Comparison of ENCODE assay signal across 15 cellular contexts in the genomic region with DNA sequence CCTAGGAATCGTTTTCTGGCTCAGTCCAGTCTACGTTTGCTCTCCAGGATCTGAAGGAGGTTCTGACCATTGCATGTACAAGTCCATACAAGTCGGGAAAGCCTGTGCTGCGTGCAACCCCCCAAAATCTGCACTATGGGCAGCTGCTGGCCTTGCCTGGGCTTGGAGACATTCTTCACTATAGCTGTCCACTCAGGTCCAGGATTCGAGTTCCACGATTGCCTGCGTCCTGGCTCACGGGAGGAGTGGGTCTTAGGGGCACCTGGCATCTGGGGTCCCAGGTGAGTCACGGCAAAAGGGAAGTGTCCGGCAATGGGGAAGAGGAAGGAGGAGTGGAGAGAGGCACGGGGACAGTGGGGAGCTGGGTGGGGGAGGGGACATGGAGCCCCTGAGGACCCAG.
A peak's percentile ranks its signal among the peaks of the same experiment; 100 is the strongest.
DNase-seq lines count a peak whose midpoint lies in the region; ATAC-seq, FAIRE-seq and TF ChIP-seq lines count a peak whose summit lies in the region.
"Had no signal": no experiment of that assay in that cellular context is flagged by ENCODE, and none has a peak within 500 bp of the region (broad histone marks: within the 10 kb centered on the region; RNA-seq: fewer than 3 reads in every experiment).

No MANE protein-coding gene starts in this region.

- H3K4ac ChIP-seq in H1 (replicated peaks; ENCODE audit: insufficient read length, low read depth, low read length): peak overlapping the region; percentile 53

- no peak overlapping the region for H2BK20ac ChIP-seq in H1 (ENCODE audit: low read length)

- TF ChIP-seq CTCF in H1 (IDR thresholded peaks at IDR 0.05; ENCODE audit: control extremely low read depth in 1 of 3, insufficient read depth in 1 of 3, low read depth in 1 of 3, low read length in 3 of 3) (no peak), osteocyte (IDR thresholded peaks at IDR 0.05) (no peak), Calu3 (IDR thresholded peaks at IDR 0.05; ENCODE audit: unreplicated experiment) (no peak)

- no peak overlapping the region for H3K56ac ChIP-seq in H1 (replicated peaks; ENCODE audit: insufficient read length, low read depth, low read length)

- DNase-seq in activated CD4-positive, CD25-positive, alpha-beta regulatory T cell treated with anti-CD3 and anti-CD28 coated beads, Interleukin-2, amount 50 U/mL, for 72 hours: peak; percentile 17
- no peak for DNase-seq in activated CD4-positive, CD25-positive, alpha-beta regulatory T cell (lab: John Stamatoyannopoulos, UW)
- DNase-seq in H1 (ENCODE audit: low read depth in 1 of 2, low spot score in 2 of 2): no peak
- DNase-seq in osteocyte (ENCODE audit: extremely low spot score, unreplicated experiment): peak; percentile 73
- DNase-seq in stimulated activated naive CD8-positive, alpha-beta T cell treated with anti-CD3 and anti-CD28 coated beads, Interleukin-15, Interleukin-2, amounts not matched to agents 100 U/mL and 50 U/mL, for 24 hours: no peak
- no peak for DNase-seq in Calu3
- DNase-seq: CD4-positive, alpha-beta T cell; DMS79; H9; IMR-90 had no signal

- no peak overlapping the region for H3K4me3 ChIP-seq in H1 (ENCODE audit: extremely low read depth in 1 of 4, insufficient read depth in 2 of 4, low read depth in 3 of 4, low read length in 4 of 4)
- H3K4me3 ChIP-seq: GM12878, GM23338 had no signal

- no peak overlapping the region for H3K14ac ChIP-seq in H1 (ENCODE audit: insufficient read length)

- 91% methylated on average over 11 of the region's 11 CpGs; no CpG with 5 or more reads in 1 of the 2 experiments for WGBS in H1 (ENCODE audit: extremely low coverage in 1 of 2, insufficient coverage in 1 of 2, insufficient read length in 1 of 2, insufficient replicate concordance in 2 of 2, low coverage in 1 of 2, low lambda C conversion rate in 2 of 2, missing lambda C conversion rate in 1 of 2), 2 experiments

- H3K23me2 ChIP-seq in H1 (ENCODE audit: low read depth, low read length): peaks cover 6% of the 10 kb centered on the region; the same call in 1 of the 2 replicates

- H3K4me1 Mint-ChIP-seq in osteocyte (ENCODE audit: unreplicated experiment): no peaks in the 10 kb centered on the region
- no peaks in the 10 kb centered on the region for H3K4me1 Mint-ChIP-seq in Calu3 (ENCODE audit: low read depth, unreplicated experiment)

- POLR2A ChIA-PET in H1 (lab: Charles Lee; ENCODE audit: partially characterized antibody): no interaction called here

- H3K27ac Mint-ChIP-seq in osteocyte (ENCODE audit: unreplicated experiment): no peak overlapping the region
- no peak overlapping the region for H3K27ac Mint-ChIP-seq in Calu3 (ENCODE audit: unreplicated experiment)
- H3K27ac Mint-ChIP-seq: CD4-positive, alpha-beta T cell; GM23338; H9 had no signal

- H3K9me3 ChIP-seq in H1 (ENCODE audit: insufficient read depth in 2 of 2, low read depth in 1 of 2, low read length in 1 of 2): no peaks in the 10 kb centered on the region

- TF ChIP-seq EP300 in H1 (IDR thresholded peaks at IDR 0.05; ENCODE audit: borderline replicate concordance in 1 of 2, low read depth in 2 of 2, low read length in 2 of 2): no peak

- H3K36me3 Mint-ChIP-seq in osteocyte (ENCODE audit: unreplicated experiment) (no peaks in the 10 kb centered on the region), Calu3 (ENCODE audit: insufficient read depth, unreplicated experiment) (peaks cover 6% of the 10 kb centered on the region)

- no peak overlapping the region for H3K18ac ChIP-seq in H1 (ENCODE audit: extremely low read depth, low read length)

- no peak overlapping the region for H3K23ac ChIP-seq in H1 (ENCODE audit: insufficient read length)

- H2AK5ac ChIP-seq in H1 (ENCODE audit: low read depth, low read length): no peak overlapping the region

- no peak overlapping the region for H2BK5ac ChIP-seq in H1 (ENCODE audit: low read depth, low read length)

- H3K27me3 Mint-ChIP-seq in osteocyte (ENCODE audit: unreplicated experiment) (peaks cover 11% of the 10 kb centered on the region), Calu3 (ENCODE audit: unreplicated experiment) (no peaks in the 10 kb centered on the region)

- H3K9me3 Mint-ChIP-seq in osteocyte (ENCODE audit: unreplicated experiment): no peaks in the 10 kb centered on the region
- H3K9me3 Mint-ChIP-seq in Calu3 (ENCODE audit: low read depth, unreplicated experiment): peaks cover 20% of the 10 kb centered on the region
- H3K9me3 Mint-ChIP-seq: CD4-positive, alpha-beta T cell had no signal

- TF ChIP-seq POLR2A in H1 (IDR thresholded peaks at IDR 0.05; ENCODE audit: control extremely low read depth in 1 of 2, low read depth in 2 of 2, low read length in 2 of 2): no peak

- no peaks in the 10 kb centered on the region for H3K36me3 ChIP-seq in H1 (ENCODE audit: control insufficient read depth in 2 of 4, insufficient read depth in 4 of 4, low read length in 3 of 4)

- H3K4me3 Mint-ChIP-seq in osteocyte (ENCODE audit: unreplicated experiment): no peak overlapping the region
- no peak overlapping the region for H3K4me3 Mint-ChIP-seq in Calu3 (ENCODE audit: low read depth, unreplicated experiment)
- H3K4me3 Mint-ChIP-seq: CD4-positive, alpha-beta T cell; GM23338 had no signal

- H3K9ac ChIP-seq in H1 (replicated peaks in 1 of 4; ENCODE audit: extremely low read depth in 1 of 4, low read depth in 3 of 4, low read length in 3 of 4): no peak overlapping the region

- no peak overlapping the region for H2BK120ac ChIP-seq in H1 (replicated peaks; ENCODE audit: low read depth, low read length)

- peaks cover 3 to 19% (median 14%) of the 10 kb centered on the region in 4 experiments for H3K4me1 ChIP-seq in H1 (replicated peaks in 1 of 4; ENCODE audit: control insufficient read depth in 3 of 4, insufficient read depth in 4 of 4, low read length in 3 of 4)

- no peak for TF ChIP-seq RAD21 in H1 (IDR thresholded peaks at IDR 0.05 in 1 of 2, conservative IDR thresholded peaks at IDR 0.05 in 1 of 2; ENCODE audit: low read depth in 2 of 2, low read length in 2 of 2)

- no peak overlapping the region for H3K27ac ChIP-seq in H1 (ENCODE audit: low read depth, low read length)
- H3K27ac ChIP-seq: 22Rv1 had no signal

- H4K8ac ChIP-seq in H1 (ENCODE audit: extremely low read depth, insufficient read depth, low read length): no peak overlapping the region

- no peak overlapping the region for H3K4me2 ChIP-seq in H1 (ENCODE audit: insufficient read depth in 1 of 2, low read depth in 2 of 2, low read length in 2 of 2)
- H3K4me2 ChIP-seq: GM23338 had no signal

- H2BK15ac ChIP-seq in H1 (ENCODE audit: low read length): no peak overlapping the region

- no TSS peak for BruUV-seq in Calu3 (replicated peaks; lab: Mats Ljungman, UMichigan)

- H4K20me1 ChIP-seq in H1 (replicated peaks in 1 of 2; ENCODE audit: control insufficient read depth in 1 of 2, insufficient read depth in 2 of 2, low read length in 2 of 2): no peaks in the 10 kb centered on the region

- no peak for FAIRE-seq in H1 (lab: Jason Lieb, UNC)
- FAIRE-seq: GM12878, GM18507 had no signal

- no peaks in the 10 kb centered on the region for H3K79me2 ChIP-seq in H1 (ENCODE audit: control insufficient read depth in 1 of 2, insufficient read depth in 2 of 2, low read length in 2 of 2)

- H4K5ac ChIP-seq in H1 (ENCODE audit: insufficient read length, low read depth, low read length): no peak overlapping the region

- H3K27me3 ChIP-seq in H1 (replicated peaks in 1 of 4; ENCODE audit: control insufficient read depth in 3 of 4, extremely low read depth in 1 of 4, insufficient read depth in 3 of 4, low read length in 3 of 4): no peaks in the 10 kb centered on the region

- no peak for ATAC-seq in GM21367 (IDR thresholded peaks at IDR 0.05; ENCODE audit: unreplicated experiment)
- ATAC-seq in stimulated activated naive CD8-positive, alpha-beta T cell treated with anti-CD3 and anti-CD28 coated beads, Interleukin-15, Interleukin-2, amounts not matched to agents 100 U/mL and 50 U/mL, for 24 hours: no peak
- ATAC-seq: GM12878, GM23338 had no signal

- peak overlapping the region; percentile 49 for H4K91ac ChIP-seq in H1 (replicated peaks; ENCODE audit: insufficient read length, low read length)

- no peaks in the 10 kb centered on the region for H3K79me1 ChIP-seq in H1 (ENCODE audit: low read depth, low read length)

- CTCF ChIA-PET in H1 (lab: Charles Lee; ENCODE audit: partially characterized antibody) (no interaction called here), Calu3 (lab: Charles Lee) (no interaction called here)

- H2BK12ac ChIP-seq in H1 (ENCODE audit: low read depth, low read length): no peak overlapping the region

- intact Hi-C loops in Calu3 (cut with micrococcal nuclease; ENCODE audit: unreplicated experiment): no loop called here

- no peak overlapping the region for H2AFZ ChIP-seq in H1 (ENCODE audit: low read length)
- H2AFZ ChIP-seq: GM23338 had no signal

TF ChIP-seq in H1, 55 proteins besides CTCF, POLR2A, EP300 and RAD21 (continues in another document):
- TF ChIP-seq, protein P1, sequence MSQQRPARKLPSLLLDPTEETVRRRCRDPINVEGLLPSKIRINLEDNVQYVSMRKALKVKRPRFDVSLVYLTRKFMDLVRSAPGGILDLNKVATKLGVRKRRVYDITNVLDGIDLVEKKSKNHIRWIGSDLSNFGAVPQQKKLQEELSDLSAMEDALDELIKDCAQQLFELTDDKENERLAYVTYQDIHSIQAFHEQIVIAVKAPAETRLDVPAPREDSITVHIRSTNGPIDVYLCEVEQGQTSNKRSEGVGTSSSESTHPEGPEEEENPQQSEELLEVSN (IDR thresholded peaks at IDR 0.05): no peak
- TF ChIP-seq ATF3 (IDR thresholded peaks at IDR 0.05; ENCODE audit: insufficient read depth, low read depth, low read length) (no peak), TEAD4 (IDR thresholded peaks at IDR 0.05; ENCODE audit: low read depth, low read length) (no peak), SP1 (IDR thresholded peaks at IDR 0.05; ENCODE audit: low read depth, low read length) (no peak), USF2 (IDR thresholded peaks at IDR 0.05; ENCODE audit: low read length) (no peak), CHD2 (IDR thresholded peaks at IDR 0.05; ENCODE audit: low read length) (no peak)

Comparison
In these comparisons a context has a peak if more than half of its experiments do, and no peak if none do; other contexts are left out.
1. DNase-seq: peak in activated CD4-positive, CD25-positive, alpha-beta regulatory T cell treated with anti-CD3 and anti-CD28 coated beads, Interleukin-2, amount 50 U/mL, for 72 hours (single experiment) and osteocyte (single experiment); none in activated CD4-positive, CD25-positive, alpha-beta regulatory T cell (0 of 4), H1 (0 of 2), stimulated activated naive CD8-positive, alpha-beta T cell treated with anti-CD3 and anti-CD28 coated beads, Interleukin-15, Interleukin-2, amounts not matched to agents 100 U/mL and 50 U/mL, for 24 hours (single experiment) and Calu3 (single experiment).